9 cellular contexts compared by ENCODE assay signal in the genomic region with DNA sequence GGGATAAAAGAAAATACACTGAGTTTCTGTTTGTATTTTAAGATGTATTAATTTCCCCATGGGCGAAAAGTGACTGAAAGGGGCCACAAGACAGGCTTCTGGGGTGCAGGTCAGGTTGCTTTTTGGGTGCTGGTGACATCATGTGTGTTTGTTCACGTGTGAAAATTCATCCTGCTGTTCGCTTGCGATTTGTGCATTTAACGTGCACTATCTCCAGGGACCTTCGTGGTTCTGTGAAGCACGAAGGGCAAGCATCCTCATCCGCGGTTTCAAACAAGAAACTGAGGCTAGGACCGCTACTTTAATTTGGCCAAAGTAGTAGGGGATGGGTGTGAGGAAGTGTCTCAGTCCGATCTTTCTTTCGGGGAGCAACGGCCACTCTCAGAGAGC. TPM values are rescaled to one million over a fixed set of nuclear protein-coding genes. Genes with fewer than 3 reads are reported as not detected.
A peak's percentile ranks its signal among the peaks of the same experiment; 100 is the strongest.
DNase-seq lines count a peak whose midpoint lies in the region; ATAC-seq and TF ChIP-seq lines count a peak whose summit lies in the region.
"Had no signal": no experiment of that assay in that cellular context is flagged by ENCODE, and none has a peak within 500 bp of the region (broad histone marks: within the 10 kb centered on the region; RNA-seq: fewer than 3 reads in every experiment).

No MANE protein-coding gene starts in this region.

- CTCF ChIA-PET in CD8-positive, alpha-beta memory T cell (lab: Charles Lee) = no interaction called here

- H3K4me2 ChIP-seq in MM.1S (ENCODE audit: low read depth, low read length) = peak overlapping the region; percentile 100

- H3K27me3 Mint-ChIP-seq in CD8-positive, alpha-beta memory T cell = peaks cover 18 to 26% of the 10 kb centered on the region in 2 donors

- H3K4me3 Mint-ChIP-seq in CD8-positive, alpha-beta memory T cell = peak overlapping the region; percentile 81 to 93 (median 88)

- peaks cover 20% of the 10 kb centered on the region for H3K27me3 ChIP-seq in CD8-positive, alpha-beta memory T cell (ENCODE audit: insufficient read depth, low read length, poor library complexity, severe bottlenecking)
- peaks cover 24% of the 10 kb centered on the region for H3K27me3 ChIP-seq in MM.1S (replicated peaks; ENCODE audit: insufficient read depth, low read length)
- H3K27me3 ChIP-seq in effector memory CD4-positive, alpha-beta T cell (replicated peaks; ENCODE audit: control insufficient read depth, insufficient read depth, low read length, poor library complexity, severe bottlenecking) = peaks cover 19% of the 10 kb centered on the region
- peaks cover 40% of the 10 kb centered on the region for H3K27me3 ChIP-seq in neutrophil

- no peak for TF ChIP-seq CTCF in MM.1S (IDR thresholded peaks at IDR 0.05; ENCODE audit: low read length)
- TF ChIP-seq CTCF in neutrophil (IDR thresholded peaks at IDR 0.05) = no peak

- no peaks in the 10 kb centered on the region for H3K79me2 ChIP-seq in MM.1S (ENCODE audit: low read length)

- H3K4me1 ChIP-seq in CD8-positive, alpha-beta memory T cell (ENCODE audit: insufficient read depth, low read length) = peaks cover 19% of the 10 kb centered on the region
- H3K4me1 ChIP-seq in MM.1S (ENCODE audit: low read length) (peaks cover 4% of the 10 kb centered on the region; the same call in 1 of the 2 replicates), neutrophil (ENCODE audit: control insufficient read depth in 1 of 2, insufficient read depth in 1 of 2, low read depth in 1 of 2, low read length in 1 of 2) (peaks cover 28 to 30% of the 10 kb centered on the region in 2 experiments)
- peaks cover 25% of the 10 kb centered on the region for H3K4me1 ChIP-seq in effector memory CD4-positive, alpha-beta T cell (ENCODE audit: control insufficient read depth, insufficient read depth, low read length, poor library complexity, severe bottlenecking)

- peak overlapping the region; percentile 50; the same call in 1 of the 2 replicates for H3K9ac ChIP-seq in MM.1S (ENCODE audit: low read length)

- peaks cover 19 to 30% (median 21%) of the 10 kb centered on the region in 3 donors for H3K4me1 Mint-ChIP-seq in CD8-positive, alpha-beta memory T cell

- DNase-seq in CD8-positive, alpha-beta memory T cell = no peak
- DNase-seq in MM.1S = no peak
- DNase-seq in effector memory CD4-positive, alpha-beta T cell = no peak
- DNase-seq in 8988T = no peak
- no peak for DNase-seq in NCI-H2196 (lab: John Stamatoyannopoulos, UW; ENCODE audit: unreplicated experiment)
- DNase-seq in AML-193 (lab: John Stamatoyannopoulos, UW) = no peak

- H3K36me3 ChIP-seq in CD8-positive, alpha-beta memory T cell (ENCODE audit: insufficient read depth, low read length) = no peaks in the 10 kb centered on the region
- H3K36me3 ChIP-seq in MM.1S (replicated peaks; ENCODE audit: insufficient read depth, low read length) = no peaks in the 10 kb centered on the region
- no peaks in the 10 kb centered on the region for H3K36me3 ChIP-seq in effector memory CD4-positive, alpha-beta T cell (ENCODE audit: control insufficient read depth, insufficient read depth, low read length)
- no peaks in the 10 kb centered on the region for H3K36me3 ChIP-seq in neutrophil

- POLR2A ChIA-PET in CD8-positive, alpha-beta memory T cell (lab: Charles Lee) = no interaction called here

- H4K20me1 ChIP-seq in MM.1S (ENCODE audit: insufficient read depth, low read length) = no peaks in the 10 kb centered on the region

- H3K27ac ChIP-seq in CD8-positive, alpha-beta memory T cell (ENCODE audit: low read depth, low read length) = peak overlapping the region; percentile 59
- H3K27ac ChIP-seq in MM.1S (ENCODE audit: low read length) (no peak overlapping the region), neutrophil (peak overlapping the region; percentile 63)
- H3K27ac ChIP-seq in effector memory CD4-positive, alpha-beta T cell (ENCODE audit: insufficient read depth, low read length, poor library complexity, severe bottlenecking) = no peak overlapping the region

- ATAC-seq in HG02678 (IDR thresholded peaks at IDR 0.05; ENCODE audit: unreplicated experiment) = no peak

- peak overlapping the region; percentile 98 for H2AFZ ChIP-seq in MM.1S (ENCODE audit: low read length)

- H3K27ac Mint-ChIP-seq in CD8-positive, alpha-beta memory T cell = peak overlapping the region in 3 of 8 donors; percentile 7 to 80 (median 23)

- no peaks in the 10 kb centered on the region for H3K9me3 ChIP-seq in CD8-positive, alpha-beta memory T cell (ENCODE audit: low read length)
- no peaks in the 10 kb centered on the region for H3K9me3 ChIP-seq in MM.1S (replicated peaks; ENCODE audit: insufficient read depth, low read length)
- no peaks in the 10 kb centered on the region for H3K9me3 ChIP-seq in effector memory CD4-positive, alpha-beta T cell (ENCODE audit: control insufficient read depth, low read length)
- H3K9me3 ChIP-seq in neutrophil = no peaks in the 10 kb centered on the region

- H3K4me3 ChIP-seq in CD8-positive, alpha-beta memory T cell (ENCODE audit: low read length) = peak overlapping the region; percentile 84
- H3K4me3 ChIP-seq in MM.1S (ENCODE audit: low read length) = peak overlapping the region; percentile 70
- H3K4me3 ChIP-seq in effector memory CD4-positive, alpha-beta T cell (ENCODE audit: insufficient read depth, low read depth, low read length, poor library complexity, severe bottlenecking) = peak overlapping the region; percentile 74
- H3K4me3 ChIP-seq in neutrophil (ENCODE audit: low read depth in 1 of 2, low read length in 1 of 2) = peak overlapping the region; percentile 86 to 91

- peaks cover 12% of the 10 kb centered on the region; the same call in 1 of the 2 replicates for H3F3A ChIP-seq in MM.1S (ENCODE audit: insufficient read depth, low read length)

- H3K9me3 Mint-ChIP-seq in CD8-positive, alpha-beta memory T cell = no peaks in the 10 kb centered on the region
- H3K9me3 Mint-ChIP-seq: activated naive CD4-positive, alpha-beta T cell treated with anti-CD3 and anti-CD28 coated beads, Interleukin-2, amount 50 U/mL, for 72 hours had no signal

- H3K9me2 ChIP-seq in MM.1S (replicated peaks; ENCODE audit: insufficient read depth, low read length) = no peaks in the 10 kb centered on the region

- H3K36me3 Mint-ChIP-seq in CD8-positive, alpha-beta memory T cell = no peaks in the 10 kb centered on the region

RNA-seq across cellular contexts. Expression of a gene that starts 1.6 kb away (rescaled TPM):
- under 1 TPM; 0.04 to 0.26 TPM for total RNA-seq in CD8-positive, alpha-beta memory T cell
- polyA plus RNA-seq in CD8-positive, alpha-beta memory T cell = not detected

Comparison
In these comparisons a context has a peak if more than half of its experiments do, and no peak if none do; other contexts are left out.
1. H3K27ac ChIP-seq: peak in CD8-positive, alpha-beta memory T cell (single experiment) and neutrophil (single experiment); none in MM.1S (single experiment) and effector memory CD4-positive, alpha-beta T cell (single experiment).
2. Peak in every context shown above with its lines, with median percentiles within 50 percentile points of each other: H3K4me3 ChIP-seq.